8 cellular contexts compared by ENCODE assay signal in genomic region chr9:133478851-133479711, GRCh38. TPM values are rescaled to one million over a fixed set of nuclear protein-coding genes. Genes with fewer than 3 reads are reported as not detected.
A peak's percentile ranks its signal among the peaks of the same experiment; 100 is the strongest.
DNase-seq lines count a peak whose midpoint lies in the region; ATAC-seq and TF ChIP-seq lines count a peak whose summit lies in the region.

A gene with protein sequence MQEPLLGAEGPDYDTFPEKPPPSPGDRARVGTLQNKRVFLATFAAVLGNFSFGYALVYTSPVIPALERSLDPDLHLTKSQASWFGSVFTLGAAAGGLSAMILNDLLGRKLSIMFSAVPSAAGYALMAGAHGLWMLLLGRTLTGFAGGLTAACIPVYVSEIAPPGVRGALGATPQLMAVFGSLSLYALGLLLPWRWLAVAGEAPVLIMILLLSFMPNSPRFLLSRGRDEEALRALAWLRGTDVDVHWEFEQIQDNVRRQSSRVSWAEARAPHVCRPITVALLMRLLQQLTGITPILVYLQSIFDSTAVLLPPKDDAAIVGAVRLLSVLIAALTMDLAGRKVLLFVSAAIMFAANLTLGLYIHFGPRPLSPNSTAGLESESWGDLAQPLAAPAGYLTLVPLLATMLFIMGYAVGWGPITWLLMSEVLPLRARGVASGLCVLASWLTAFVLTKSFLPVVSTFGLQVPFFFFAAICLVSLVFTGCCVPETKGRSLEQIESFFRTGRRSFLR (minus strand): TSS chr9:133479099. CDS start chr9:133479059, 40 bp downstream.

- peak within 1 kb of the TSS; percentile 100 for H2AFZ ChIP-seq in neuronal stem cell (ENCODE audit: low read length)

- in situ Hi-C loops in SK-MEL-5 (cut with HindIII; ENCODE audit: low pct_unique_long_range_greater_than_20kb, low sequenced_read_pairs): no loop called here

- ATAC-seq in gastroesophageal sphincter: peak; percentile 97

- peak within 1 kb of the TSS; percentile 83 for H3K23ac ChIP-seq in neuronal stem cell (ENCODE audit: low read depth, low read length, poor library complexity)

- H3K4me3 ChIP-seq in LNCaP clone FGC (ENCODE audit: low read depth, low read length) (peak within 1 kb of the TSS; percentile 58), gastroesophageal sphincter (peak within 1 kb of the TSS; percentile 32 to 62), neuronal stem cell (ENCODE audit: low read length in 2 of 2) (peak within 1 kb of the TSS; percentile 71 to 84)

- no peak for TF ChIP-seq EP300 in gastroesophageal sphincter (IDR thresholded peaks at IDR 0.05)

- peak within 1 kb of the TSS; percentile 88 for H2AK5ac ChIP-seq in neuronal stem cell (ENCODE audit: low read depth, low read length)

- H3K4ac ChIP-seq in neuronal stem cell (ENCODE audit: low read length): peak within 1 kb of the TSS; percentile 4

- DNase-seq in H4 (ENCODE audit: low spot score) (peak; percentile 53), LNCaP clone FGC (ENCODE audit: low read depth) (no peak), SK-MEL-5 (ENCODE audit: low read depth, low spot score) (peak; percentile 73), neuronal stem cell (ENCODE audit: low spot score) (peak; percentile 85), stromal cell of bone marrow (ENCODE audit: low read depth) (peak; percentile 60)
- DNase-seq in activated naive CD4-positive, alpha-beta T cell treated with Interleukin-2 at 50 U/mL for 16 hours: peak; percentile 85

- H2BK5ac ChIP-seq in neuronal stem cell (ENCODE audit: low read length): peak within 1 kb of the TSS; percentile 90

- TF ChIP-seq CTCF in LNCaP clone FGC (IDR thresholded peaks at IDR 0.05; ENCODE audit: control insufficient read depth, extremely low read depth, insufficient read depth) (no peak), gastroesophageal sphincter (IDR thresholded peaks at IDR 0.05) (no peak)

- peak within 1 kb of the TSS; percentile 96 for H3K4me2 ChIP-seq in neuronal stem cell (ENCODE audit: insufficient read depth, low read length, poor library complexity, severe bottlenecking)

- H3K79me1 ChIP-seq in neuronal stem cell (ENCODE audit: low read depth, low read length): peaks cover 2% of the 10 kb centered on the region

- peak within 1 kb of the TSS; percentile 47 for H2BK120ac ChIP-seq in neuronal stem cell (ENCODE audit: low read depth, low read length)

- peak within 1 kb of the TSS; percentile 88 for H2BK12ac ChIP-seq in neuronal stem cell (ENCODE audit: low read length)

- peak within 1 kb of the TSS; percentile 77 for H3K9ac ChIP-seq in ES-I3 (ENCODE audit: low read depth, low read length)
- H3K9ac ChIP-seq in neuronal stem cell (ENCODE audit: low read depth, low read length, poor library complexity): peak within 1 kb of the TSS; percentile 96

- H3K18ac ChIP-seq in neuronal stem cell (ENCODE audit: low read length): peak within 1 kb of the TSS; percentile 86

- H2BK15ac ChIP-seq in neuronal stem cell (ENCODE audit: low read length): peak within 1 kb of the TSS; percentile 87

- peak within 1 kb of the TSS; percentile 97 for H3K14ac ChIP-seq in neuronal stem cell (ENCODE audit: low read length)

- H3K4me1 ChIP-seq in ES-I3 (ENCODE audit: insufficient read depth, low read length) (0 out of 2 replicates have a peak, but pooled peaks cover 4% of the 10 kb centered on the region), gastroesophageal sphincter (peaks cover 0 to 23% (median 11%) of the 10 kb centered on the region in 3 donors), neuronal stem cell (ENCODE audit: control insufficient read depth in 2 of 2, insufficient read depth in 1 of 2, low read depth in 1 of 2, low read length in 2 of 2) (peaks cover 10% of the 10 kb centered on the region in 2 donors)

- no peak within 1 kb of the TSS for H4K8ac ChIP-seq in neuronal stem cell (ENCODE audit: low read depth, low read length)

- H4K91ac ChIP-seq in neuronal stem cell (ENCODE audit: low read depth, low read length, poor library complexity): peak within 1 kb of the TSS; percentile 22

- WGBS in gastroesophageal sphincter (ENCODE audit: low coverage in 1 of 2), 2 donors: 5% methylated on average over 3 of the region's 84 CpGs; no CpG with 5 or more reads in 1 of the 2 donors
- no CpG with 5 or more reads among the region's 84 CpGs for WGBS in neuronal stem cell (ENCODE audit: extremely low coverage in 2 of 2, insufficient read length in 2 of 2, insufficient replicate concordance in 1 of 2), 2 donors

- H3K27ac ChIP-seq in gastroesophageal sphincter (peak within 1 kb of the TSS in 3 of 4 donors; percentile 66 to 74 (median 68)), neuronal stem cell (replicated peaks; ENCODE audit: low read length) (no peak within 1 kb of the TSS)

- H3K27me3 ChIP-seq in gastroesophageal sphincter: no peaks in the 10 kb centered on the region
- peaks cover 0 to 22% (median 7%) of the 10 kb centered on the region in 3 experiments for H3K27me3 ChIP-seq in neuronal stem cell (ENCODE audit: control insufficient read depth in 3 of 3, insufficient read depth in 3 of 3, low read depth in 1 of 3, low read length in 3 of 3)

- H3K36me3 ChIP-seq in ES-I3 (ENCODE audit: insufficient read depth, low read length): no peaks in the 10 kb centered on the region
- H3K36me3 ChIP-seq in gastroesophageal sphincter: peaks cover 0 to 15% of the 10 kb centered on the region in 2 donors
- peaks cover 8 to 27% of the 10 kb centered on the region in 2 donors for H3K36me3 ChIP-seq in neuronal stem cell (replicated peaks in 1 of 2; ENCODE audit: control insufficient read depth in 2 of 2, insufficient read depth in 2 of 2, low read length in 2 of 2)

- H3K9me3 ChIP-seq in ES-I3 (ENCODE audit: control insufficient read depth, insufficient read depth, low read length) (no peaks in the 10 kb centered on the region), gastroesophageal sphincter (no peaks in the 10 kb centered on the region), neuronal stem cell (replicated peaks in 1 of 2; ENCODE audit: control insufficient read depth in 2 of 2, insufficient read depth in 1 of 2, low read depth in 1 of 2, low read length in 2 of 2) (no peaks in the 10 kb centered on the region)

- peak in 1 of 2 donors; percentile 21 for TF ChIP-seq POLR2A in gastroesophageal sphincter (IDR thresholded peaks at IDR 0.05)

RNA-seq across cellular contexts. Expression of the gene that starts here (rescaled TPM):
- 4.0 and 5.1 TPM in 2 replicates for total RNA-seq in H4 (2014; rRNA removed; shearing (Covaris generic))
- total RNA-seq in SK-MEL-5 (2014; rRNA removed; shearing (Covaris generic)): 5.0 and 7.1 TPM in 2 replicates
- 7.1 and 13.8 TPM in 2 replicates for polyA plus RNA-seq in SK-MEL-5 (2015; cell fraction: cytosol; rRNA removed)
- polyA plus RNA-seq in SK-MEL-5 (2015; cell fraction: nucleus; rRNA removed): 9.7 and 14.1 TPM in 2 replicates
- total RNA-seq in gastroesophageal sphincter: 10 to 100 TPM in 1 of 4 donors, 1 to 10 TPM in 3; 1.7 to 11.8 (median 5.2) TPM
- polyA plus RNA-seq in neuronal stem cell (2013, experiment 1 of 2): 3.7 TPM
- 3.8 TPM for polyA plus RNA-seq in neuronal stem cell (2013, experiment 2 of 2)
